ENCODE assay signal across 19 cellular contexts in the genomic region with DNA sequence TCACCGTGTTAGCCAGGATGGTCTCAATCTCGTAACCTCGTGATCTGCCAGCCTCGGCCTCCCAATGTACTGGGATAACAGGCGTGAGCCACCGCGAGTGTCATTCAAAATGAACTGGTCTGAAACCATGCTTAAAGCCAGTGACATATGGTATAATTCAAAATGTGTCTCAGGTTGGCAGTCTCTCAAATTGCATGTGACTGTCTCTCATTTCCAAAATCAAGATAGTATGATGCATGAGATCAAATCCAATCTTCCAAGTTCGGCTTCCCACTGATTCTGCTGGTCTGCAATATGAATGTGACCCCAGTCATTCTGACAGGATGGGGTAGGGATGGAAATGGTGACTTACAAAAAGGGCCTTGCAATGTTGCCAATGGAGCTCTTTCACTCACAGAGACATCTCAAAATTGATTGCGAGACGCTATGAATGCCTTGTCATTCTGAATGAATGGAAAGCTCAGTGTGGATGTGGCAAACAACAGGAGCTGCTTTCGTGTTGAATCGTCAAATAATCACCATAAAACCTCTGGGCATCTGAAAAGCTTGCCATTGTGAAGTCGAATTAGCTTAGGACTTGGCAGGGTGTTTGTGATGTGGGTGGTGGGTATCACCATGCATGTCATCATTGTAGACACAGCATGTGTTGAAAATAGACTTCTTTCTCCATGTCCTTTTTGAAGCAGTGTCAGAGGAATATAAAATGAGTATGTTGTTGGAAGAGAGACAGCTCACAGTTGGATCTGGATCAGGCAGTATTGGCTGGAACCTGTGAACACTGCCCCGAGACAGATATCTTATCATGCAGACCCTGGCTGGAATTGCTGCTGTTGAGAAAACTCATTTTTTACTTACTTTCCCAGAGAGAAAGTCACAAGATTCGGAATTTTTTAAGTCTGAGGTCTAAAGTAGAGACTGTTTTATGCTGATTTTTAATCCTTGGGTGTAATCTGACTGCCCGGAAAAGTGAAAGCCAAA. TPM values are rescaled to one million over a fixed set of nuclear protein-coding genes. Genes with fewer than 3 reads are reported as not detected.
A peak's percentile ranks its signal among the peaks of the same experiment; 100 is the strongest.
DNase-seq lines count a peak whose midpoint lies in the region; ATAC-seq and TF ChIP-seq lines count a peak whose summit lies in the region.
"Had no signal": no experiment of that assay in that cellular context is flagged by ENCODE, and none has a peak within 500 bp of the region (broad histone marks: within the 10 kb centered on the region; RNA-seq: fewer than 3 reads in every experiment).

No MANE protein-coding gene starts in this region.

- H4K91ac ChIP-seq in trophoblast cell (ENCODE audit: low read depth, low read length), result peak overlapping the region; percentile 66

- no peak overlapping the region for H3K4me3 Mint-ChIP-seq in GM23338
- H3K4me3 Mint-ChIP-seq: CD8-positive, alpha-beta memory T cell had no signal

- peak overlapping the region; percentile 43 for H4K8ac ChIP-seq in trophoblast cell (ENCODE audit: low read depth, low read length)

- H3K27me3 Mint-ChIP-seq in GM23338 (ENCODE audit: insufficient read depth, low read depth, poor library complexity), result no peaks in the 10 kb centered on the region

- H3K9me3 Mint-ChIP-seq in GM23338, result no peaks in the 10 kb centered on the region
- H3K9me3 Mint-ChIP-seq: CD8-positive, alpha-beta memory T cell had no signal

- no peaks in the 10 kb centered on the region for H3K9me2 ChIP-seq in GM23338 (ENCODE audit: insufficient read depth)

- H3K18ac ChIP-seq in trophoblast cell (ENCODE audit: low read length), result peak overlapping the region; percentile 6

- no peak overlapping the region for H3K23ac ChIP-seq in trophoblast cell (ENCODE audit: low read length)

- DNase-seq in GM23338 (ENCODE audit: low spot score) (no peak), RPMI7951 (ENCODE audit: low read depth) (peak; percentile 61), fibroblast of pulmonary artery (ENCODE audit: low read depth) (peak; percentile 21), trophoblast cell (peak in 1 of 2 donors; percentile 19), SIG-M5 treated with dmso at 0.1 percent for 504 hours (lab: John Stamatoyannopoulos, UW; ENCODE audit: unreplicated experiment) (no peak), retina (no peak)
- DNase-seq: CD8-positive, alpha-beta memory T cell; HCEC 1CT; NCI-H1105; NCI-H1694; NCI-H2081 treated with DMSO at 0.1 percent for 48 hours; NCI-H510A; NCI-H748 treated with DMSO at 0.1 percent for 48 hours; SHP77 had no signal

- H3F3A ChIP-seq in GM23338 (replicated peaks; ENCODE audit: low read depth), result no peaks in the 10 kb centered on the region

- H2AFZ ChIP-seq in GM23338 (peak overlapping the region; percentile 17; the same call in 1 of the 2 replicates), trophoblast cell (ENCODE audit: insufficient read depth, low read length, poor library complexity) (no peak overlapping the region)

- H3K27ac Mint-ChIP-seq in GM23338, result no peak overlapping the region
- H3K27ac Mint-ChIP-seq: CD8-positive, alpha-beta memory T cell had no signal

- no peak overlapping the region for H4K12ac ChIP-seq in trophoblast cell (ENCODE audit: low read depth, low read length)

- H3K79me1 ChIP-seq in trophoblast cell (ENCODE audit: low read length), result peaks cover 17% of the 10 kb centered on the region

- H3K4me2 ChIP-seq in GM23338, result no peak overlapping the region
- no peak overlapping the region for H3K4me2 ChIP-seq in trophoblast cell (ENCODE audit: low read length)
- H3K4me2 ChIP-seq: A549, BLaER1 had no signal

- H3K4me1 Mint-ChIP-seq in GM23338, result peaks cover 16% of the 10 kb centered on the region
- H3K4me1 Mint-ChIP-seq: CD8-positive, alpha-beta memory T cell had no signal

- H3K4ac ChIP-seq in trophoblast cell (ENCODE audit: low read depth, low read length), result no peak overlapping the region

- no CpG with 5 or more reads among the region's 16 CpGs for WGBS in trophoblast cell (ENCODE audit: extremely low coverage, insufficient coverage, insufficient read length)

- peak overlapping the region; percentile 34 for H2AK5ac ChIP-seq in trophoblast cell (ENCODE audit: low read length)

- H3K4me1 ChIP-seq in GM23338 (ENCODE audit: insufficient read depth) (peaks cover 7% of the 10 kb centered on the region; the same call in 1 of the 2 replicates), trophoblast cell (ENCODE audit: control insufficient read depth in 1 of 2, insufficient read depth in 2 of 2, low read length in 2 of 2) (peaks cover 10 to 16% of the 10 kb centered on the region in 2 experiments)
- H3K4me1 ChIP-seq: BLaER1 had no signal

- ATAC-seq in GM23338 (no peak), HG02981 (IDR thresholded peaks at IDR 0.05; ENCODE audit: unreplicated experiment) (no peak)
- ATAC-seq: A549 had no signal

- H3K36me3 ChIP-seq in GM23338 (ENCODE audit: insufficient read depth) (no peaks in the 10 kb centered on the region), trophoblast cell (ENCODE audit: control insufficient read depth in 1 of 2, insufficient read depth in 2 of 2, low read length in 2 of 2) (no peaks in the 10 kb centered on the region)
- H3K36me3 ChIP-seq: BLaER1 had no signal

- peak overlapping the region; percentile 56 for H2BK12ac ChIP-seq in trophoblast cell (ENCODE audit: low read length)

- H3K27ac ChIP-seq in GM23338 (ENCODE audit: low read depth) (no peak overlapping the region), trophoblast cell (ENCODE audit: low read depth, low read length) (peak overlapping the region; percentile 9)
- H3K27ac ChIP-seq: A549, BLaER1 had no signal

- no peaks in the 10 kb centered on the region for H3K79me2 ChIP-seq in GM23338 (replicated peaks; ENCODE audit: insufficient read depth)
- no peaks in the 10 kb centered on the region for H3K79me2 ChIP-seq in trophoblast cell (ENCODE audit: control insufficient read depth, insufficient read depth, low read length, poor library complexity)

- H3K9me3 ChIP-seq in trophoblast cell (ENCODE audit: insufficient read depth, low read depth, low read length), result no peaks in the 10 kb centered on the region
- H3K9me3 ChIP-seq: A549, BLaER1 had no signal

- peak overlapping the region; percentile 26 for H2BK5ac ChIP-seq in trophoblast cell (ENCODE audit: low read depth, low read length, poor library complexity)

- H3K4me3 ChIP-seq in GM23338 (no peak overlapping the region), fibroblast of pulmonary artery (replicated peaks; ENCODE audit: low read depth, low read length) (no peak overlapping the region), trophoblast cell (ENCODE audit: low read depth, low read length) (no peak overlapping the region)
- H3K4me3 ChIP-seq: A549, BLaER1 had no signal

- H3K9ac ChIP-seq in trophoblast cell (ENCODE audit: low read length), result peak overlapping the region; percentile 55
- H3K9ac ChIP-seq: BLaER1 had no signal

- peak overlapping the region; percentile 15 for H2BK120ac ChIP-seq in trophoblast cell (ENCODE audit: insufficient read depth, low read length, poor library complexity)

- no peak for TF ChIP-seq CTCF in GM23338 (conservative IDR thresholded peaks at IDR 0.05; ENCODE audit: low read depth in 2 of 2)
- no peak for TF ChIP-seq CTCF in fibroblast of pulmonary artery (IDR thresholded peaks at IDR 0.05; ENCODE audit: low read length, missing control alignments)

- H3K14ac ChIP-seq in trophoblast cell (ENCODE audit: low read length), result peak overlapping the region; percentile 40

- H3K27me3 ChIP-seq in GM23338 (ENCODE audit: insufficient read depth), result no peaks in the 10 kb centered on the region
- no peaks in the 10 kb centered on the region for H3K27me3 ChIP-seq in trophoblast cell (ENCODE audit: insufficient read depth, low read length)
- H3K27me3 ChIP-seq: BLaER1 had no signal

- no peaks in the 10 kb centered on the region for H4K20me1 ChIP-seq in GM23338 (replicated peaks; ENCODE audit: insufficient read depth)
- H4K20me1 ChIP-seq: BLaER1 had no signal

- no peaks in the 10 kb centered on the region for H3K36me3 Mint-ChIP-seq in GM23338 (ENCODE audit: low read depth)
- H3K36me3 Mint-ChIP-seq: CD8-positive, alpha-beta memory T cell had no signal

TF ChIP-seq in GM23338, 12 proteins besides CTCF, POLR2A, EP300 and RAD21:
- TF ChIP-seq NANOG (IDR thresholded peaks at IDR 0.05; ENCODE audit: borderline replicate concordance) (no peak), EZH2 (IDR thresholded peaks at IDR 0.05; ENCODE audit: low read depth, unreplicated experiment) (no peak)
- TF ChIP-seq, protein P1, sequence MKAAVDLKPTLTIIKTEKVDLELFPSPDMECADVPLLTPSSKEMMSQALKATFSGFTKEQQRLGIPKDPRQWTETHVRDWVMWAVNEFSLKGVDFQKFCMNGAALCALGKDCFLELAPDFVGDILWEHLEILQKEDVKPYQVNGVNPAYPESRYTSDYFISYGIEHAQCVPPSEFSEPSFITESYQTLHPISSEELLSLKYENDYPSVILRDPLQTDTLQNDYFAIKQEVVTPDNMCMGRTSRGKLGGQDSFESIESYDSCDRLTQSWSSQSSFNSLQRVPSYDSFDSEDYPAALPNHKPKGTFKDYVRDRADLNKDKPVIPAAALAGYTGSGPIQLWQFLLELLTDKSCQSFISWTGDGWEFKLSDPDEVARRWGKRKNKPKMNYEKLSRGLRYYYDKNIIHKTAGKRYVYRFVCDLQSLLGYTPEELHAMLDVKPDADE (IDR thresholded peaks at IDR 0.05), result no peak

RNA-seq across cellular contexts. Expression of gene SLN, which starts 12.2 kb away (rescaled TPM):
- not detected in 2 replicates for total RNA-seq in GM23338 (2014; rRNA removed; shearing (Covaris generic))
- not detected in 2 replicates for polyA plus RNA-seq in GM23338 (2016; fragmentation: Nextera tagmentation; extraction: Ambion mirVana)
- total RNA-seq in RPMI7951 (2014; rRNA removed; shearing (Covaris generic)), result 0.68 TPM in 1 of 2 replicates, not detected in the other
- polyA plus RNA-seq in trophoblast cell (2013), result 27.7 and 29.1 TPM in 2 replicates
- total RNA-seq: CD8-positive, alpha-beta memory T cell; LHCN-M2; OCI-LY7 had no signal
- polyA plus RNA-seq: CD8-positive, alpha-beta memory T cell had no signal

Comparison
In these comparisons a context has a peak if more than half of its experiments do, and no peak if none do; other contexts are left out.
1. DNase-seq: peak in RPMI7951 (single experiment) and fibroblast of pulmonary artery (single experiment); none in GM23338 (single experiment), SIG-M5 treated with dmso at 0.1 percent for 504 hours (single experiment) and retina (single experiment).